ENCODE assay signal across 22 cellular contexts in genomic region chr19:30755581-30755980, GRCh38.
DNase-seq lines count a peak whose midpoint lies in the region; ATAC-seq, FAIRE-seq and TF ChIP-seq lines count a peak whose summit lies in the region.
"Had no signal": no experiment of that assay in that cellular context is flagged by ENCODE, and none has a peak within 500 bp of the region (broad histone marks: within the 10 kb centered on the region; RNA-seq: fewer than 3 reads in every experiment).

No MANE protein-coding gene starts in this region.

- no peak overlapping the region for H3K56ac ChIP-seq in IMR-90 (ENCODE audit: extremely low read depth, insufficient read depth, low read length)

- no peaks in the 10 kb centered on the region for H3K79me1 ChIP-seq in IMR-90 (ENCODE audit: low read depth in 1 of 2, low read length in 2 of 2)

- in situ Hi-C loops in IMR-90 (cut with MboI; ENCODE audit: low sequenced_read_pairs), result no loop called here

- H2AK5ac ChIP-seq in IMR-90 (ENCODE audit: low read depth, low read length), result no peak overlapping the region

- H3K23ac ChIP-seq in IMR-90 (ENCODE audit: low read depth, low read length), result no peak overlapping the region

- ATAC-seq in A549 (no peak), IMR-90 (ENCODE audit: low read depth) (no peak), GM18505 (IDR thresholded peaks at IDR 0.05; ENCODE audit: unreplicated experiment) (no peak)
- ATAC-seq: CD8-positive, alpha-beta T cell had no signal

- H4K91ac ChIP-seq in IMR-90 (ENCODE audit: insufficient read depth, low read depth, low read length), result no peak overlapping the region

- H4K8ac ChIP-seq in IMR-90 (ENCODE audit: low read depth in 2 of 2, low read length in 2 of 2), result no peak overlapping the region

- dilution Hi-C loops in IMR-90 (cut with HindIII; ENCODE audit: low sequenced_read_pairs, unreplicated experiment), result no loop called here

- H4K5ac ChIP-seq in IMR-90 (ENCODE audit: low read depth, low read length), result no peak overlapping the region

- H3K36me3 ChIP-seq in IMR-90 (ENCODE audit: control insufficient read depth, insufficient read depth, low read length) (no peaks in the 10 kb centered on the region), esophagus muscularis mucosa (no peaks in the 10 kb centered on the region)
- H3K36me3 ChIP-seq: BLaER1 had no signal

- H3K4me1 ChIP-seq in A549 (no peaks in the 10 kb centered on the region), IMR-90 (ENCODE audit: control insufficient read depth, insufficient read depth, low read length) (no peaks in the 10 kb centered on the region), esophagus muscularis mucosa (no peaks in the 10 kb centered on the region)

- TF ChIP-seq CTCF in A549 (IDR thresholded peaks at IDR 0.05) (no peak), IMR-90 (conservative IDR thresholded peaks at IDR 0.05; ENCODE audit: low read depth, low read length) (no peak), esophagus muscularis mucosa (IDR thresholded peaks at IDR 0.05) (no peak)

- POLR2A ChIA-PET in A549 (lab: Yijun Ruan, JAX) (no interaction called here), IMR-90 (lab: Charles Lee; ENCODE audit: unreplicated experiment) (no interaction called here)

- no peak overlapping the region for H2BK5ac ChIP-seq in IMR-90 (ENCODE audit: low read depth, low read length, poor library complexity, severe bottlenecking)

- no peak overlapping the region for H3K9ac ChIP-seq in IMR-90 (ENCODE audit: low read depth, low read length)
- H3K9ac ChIP-seq: BLaER1, GM23248 had no signal

- WGBS in A549 (ENCODE audit: missing lambda C conversion rate), result 29% methylated on average over 7 of the region's 7 CpGs
- WGBS in IMR-90 (ENCODE audit: extremely low coverage in 2 of 2, insufficient read length in 1 of 2), 2 experiments, result 60% methylated on average over 1 of the region's 7 CpGs; no CpG with 5 or more reads in 1 of the 2 experiments
- WGBS in esophagus muscularis mucosa, result 89% methylated on average over 7 of the region's 7 CpGs

- peak overlapping the region; percentile 50 for H2AK9ac ChIP-seq in IMR-90 (replicated peaks; ENCODE audit: low read depth, low read length, poor library complexity)

- H3K4ac ChIP-seq in IMR-90 (ENCODE audit: low read depth, low read length), result no peak overlapping the region

- no peaks in the 10 kb centered on the region for H4K20me1 ChIP-seq in IMR-90 (ENCODE audit: insufficient read depth, low read length)
- H4K20me1 ChIP-seq: BLaER1 had no signal

- H3K4me2 ChIP-seq in A549 (no peak overlapping the region), IMR-90 (ENCODE audit: low read depth, low read length) (no peak overlapping the region)

- no peak overlapping the region for H3K14ac ChIP-seq in IMR-90 (replicated peaks; ENCODE audit: low read depth, low read length)

- H2AFZ ChIP-seq in IMR-90 (replicated peaks; ENCODE audit: low read length, poor library complexity), result no peak overlapping the region
- H2AFZ ChIP-seq: GM23248 had no signal

- BruUV-seq in IMR-90 (replicated peaks; lab: Mats Ljungman, UMichigan), result no TSS peak

- H3K27me3 ChIP-seq in IMR-90 (ENCODE audit: control insufficient read depth, insufficient read depth, low read length) (no peaks in the 10 kb centered on the region), esophagus muscularis mucosa (peaks cover 0 to 8% (median 0%) of the 10 kb centered on the region in 4 donors)
- H3K27me3 ChIP-seq: BLaER1 had no signal

- H2BK15ac ChIP-seq in IMR-90 (ENCODE audit: low read depth, low read length), result no peak overlapping the region

- H3K4me3 ChIP-seq in A549 (no peak overlapping the region), IMR-90 (ENCODE audit: insufficient read depth, low read depth, low read length) (no peak overlapping the region), esophagus muscularis mucosa (no peak overlapping the region)
- H3K4me3 ChIP-seq: BLaER1, GM23248 had no signal

- H3K18ac ChIP-seq in IMR-90 (ENCODE audit: low read depth, low read length), result no peak overlapping the region

- H3K9me1 ChIP-seq in IMR-90 (ENCODE audit: insufficient read depth, low read length), result no peaks in the 10 kb centered on the region

- CTCF ChIA-PET in A549 (lab: Yijun Ruan, JAX) (no interaction called here), IMR-90 (lab: Yijun Ruan, JAX) (no interaction called here)

- no peak overlapping the region for H2BK20ac ChIP-seq in IMR-90 (ENCODE audit: low read depth, low read length)

- H2BK120ac ChIP-seq in IMR-90 (ENCODE audit: low read depth, low read length), result no peak overlapping the region

- TF ChIP-seq RAD21 in A549 (conservative IDR thresholded peaks at IDR 0.05 in 1 of 2, IDR thresholded peaks at IDR 0.05 in 1 of 2) (no peak), IMR-90 (IDR thresholded peaks at IDR 0.05; ENCODE audit: low read length) (no peak)

- TF ChIP-seq POLR2A in A549 (IDR thresholded peaks at IDR 0.05; ENCODE audit: low read length) (no peak), IMR-90 (IDR thresholded peaks at IDR 0.05; ENCODE audit: low read depth, low read length) (no peak), esophagus muscularis mucosa (IDR thresholded peaks at IDR 0.05; ENCODE audit: low read depth) (no peak), GM18505 (IDR thresholded peaks at IDR 0.05; ENCODE audit: borderline replicate concordance, extremely low read depth, insufficient read depth, insufficient read length) (no peak)

- intact Hi-C loops in IMR-90 (cut with micrococcal nuclease), result no loop called here
- intact Hi-C loops in esophagus muscularis mucosa (cut with DNase I), result no loop called here

- H3K9me3 ChIP-seq in A549, result peaks cover 7% of the 10 kb centered on the region; the same call in 2 of the 3 replicates
- no peaks in the 10 kb centered on the region for H3K9me3 ChIP-seq in IMR-90 (ENCODE audit: control insufficient read depth, insufficient read depth, low read length)
- H3K9me3 ChIP-seq in esophagus muscularis mucosa, result peaks cover 0 to 4% (median 2%) of the 10 kb centered on the region in 4 donors

- no peak for TF ChIP-seq EP300 in A549 (IDR thresholded peaks at IDR 0.05)
- TF ChIP-seq EP300 in esophagus muscularis mucosa (IDR thresholded peaks at IDR 0.05), result no peak

- DNase-seq in A549 (ENCODE audit: low read depth in 1 of 2, low spot score in 1 of 2) (no peak), IMR-90 (no peak), esophagus muscularis mucosa (ENCODE audit: extremely low spot score) (peak; percentile 66), putamen (ENCODE audit: low spot score) (peak; percentile 4), NCI-H1417 (lab: John Stamatoyannopoulos, UW) (no peak), GF-D8 (lab: John Stamatoyannopoulos, UW) (no peak), globus pallidus (ENCODE audit: low spot score) (no peak)
- DNase-seq: CD4-positive, CD25-positive, alpha-beta regulatory T cell; CD8-positive, alpha-beta T cell; DMS 273 treated with DMSO at 0.1 percent for 48 hours; DMS79; EL; GDM1; GM23248; H7; HCEC 1CT had no signal

- FAIRE-seq in A549 (lab: Jason Lieb, UNC), result peak; percentile 46
- FAIRE-seq: D721Med, GM12891, H1 had no signal

- H3K27ac ChIP-seq in A549, result no peak overlapping the region
- no peak overlapping the region for H3K27ac ChIP-seq in IMR-90 (ENCODE audit: insufficient read depth, low read length)
- H3K27ac ChIP-seq in esophagus muscularis mucosa (replicated peaks in 1 of 4), result no peak overlapping the region
- H3K27ac ChIP-seq: BLaER1, C4-2B, GM23248 had no signal

TF ChIP-seq in A549, 52 proteins besides CTCF, POLR2A, EP300 and RAD21:
- TF ChIP-seq CHD4 (IDR thresholded peaks at IDR 0.05; ENCODE audit: borderline replicate concordance), result no peak
- no peak for TF ChIP-seq BCL3 (IDR thresholded peaks at IDR 0.05)

TF ChIP-seq in IMR-90, 13 proteins besides CTCF, POLR2A, EP300 and RAD21:
- TF ChIP-seq MXI1 (IDR thresholded peaks at IDR 0.05; ENCODE audit: borderline replicate concordance, low read depth, low read length), result no peak
- TF ChIP-seq CEBPB (IDR thresholded peaks at IDR 0.05; ENCODE audit: low read depth, low read length), result no peak
- TF ChIP-seq CHD1 (IDR thresholded peaks at IDR 0.05; ENCODE audit: low read depth, low read length), result no peak
- TF ChIP-seq RFX5 (IDR thresholded peaks at IDR 0.05; ENCODE audit: low read depth, low read length), result no peak
- no peak for TF ChIP-seq MAZ (IDR thresholded peaks at IDR 0.05; ENCODE audit: borderline replicate concordance, low read depth, low read length)
- no peak for TF ChIP-seq RCOR1 (IDR thresholded peaks at IDR 0.05; ENCODE audit: insufficient replicate concordance, low read length)
- TF ChIP-seq FOS (IDR thresholded peaks at IDR 0.05; ENCODE audit: low read depth, low read length), result no peak
- no peak for TF ChIP-seq BHLHE40 (IDR thresholded peaks at IDR 0.05; ENCODE audit: low read depth, low read length)
- TF ChIP-seq NFE2L2 (IDR thresholded peaks at IDR 0.05; ENCODE audit: low read depth, low read length), result no peak
- TF ChIP-seq USF2 (IDR thresholded peaks at IDR 0.05; ENCODE audit: low read depth, low read length), result no peak
- no peak for TF ChIP-seq MAFK (IDR thresholded peaks at IDR 0.05; ENCODE audit: low read depth, low read length)
- no peak for TF ChIP-seq SMC3 (IDR thresholded peaks at IDR 0.05; ENCODE audit: low read depth, low read length)
- no peak for TF ChIP-seq ELK1 (IDR thresholded peaks at IDR 0.05; ENCODE audit: borderline replicate concordance, low read depth, low read length)

Comparison
In these comparisons a context has a peak if more than half of its experiments do, and no peak if none do; other contexts are left out.
1. DNase-seq: peak in esophagus muscularis mucosa (single experiment) and putamen (single experiment); none in A549 (0 of 2), IMR-90 (single experiment), NCI-H1417 (0 of 3), GF-D8 (single experiment) and globus pallidus (single experiment).